In genomic region chr15:76353023-76353577, GRCh38 we compare ENCODE assay signal across 2 cellular contexts.
TF ChIP-seq lines count a peak whose summit lies in the region.

No MANE protein-coding gene starts in this region.

TF ChIP-seq in A549, 52 proteins besides CTCF, POLR2A, EP300 and RAD21:
- TF ChIP-seq MAFK (IDR thresholded peaks at IDR 0.05; ENCODE audit: partially characterized antibody) = peak; percentile 55
- no peak for TF ChIP-seq BHLHE40 (IDR thresholded peaks at IDR 0.05; ENCODE audit: low read depth, low read length)

TF ChIP-seq in GM12878, 131 proteins besides CTCF, POLR2A, EP300 and RAD21:
- TF ChIP-seq RAD51 (IDR thresholded peaks at IDR 0.05) (no peak), JUNB (IDR thresholded peaks at IDR 0.05) (no peak)
